38 cellular contexts compared by ENCODE assay signal in genomic region chr2:238564286-238564920, GRCh38.
"Had no signal": no experiment of that assay in that cellular context is flagged by ENCODE, and none has a peak within 500 bp of the region (broad histone marks: within the 10 kb centered on the region; RNA-seq: fewer than 3 reads in every experiment).

No MANE protein-coding gene starts in this region.

- H3K27me3 ChIP-seq: adrenal gland, body of pancreas, breast epithelium, MG63, Peyer's patch, SJSA1 had no signal

- H3K27me3 Mint-ChIP-seq: activated CD4-positive, alpha-beta memory T cell treated with anti-CD3 and anti-CD28 coated beads for 36 hours; activated naive CD8-positive, alpha-beta T cell treated with anti-CD3 and anti-CD28 coated beads for 36 hours had no signal

- H3K4me1 Mint-ChIP-seq: activated B cell treated with CpG ODN at 0.5 μM for 24 hours; activated naive CD8-positive, alpha-beta T cell treated with anti-CD3 and anti-CD28 coated beads for 36 hours; T-cell; T-helper 17 cell had no signal

- H3K36me3 Mint-ChIP-seq: activated CD4-positive, alpha-beta memory T cell treated with anti-CD3 and anti-CD28 coated beads for 36 hours; activated naive CD8-positive, alpha-beta T cell treated with anti-CD3 and anti-CD28 coated beads for 36 hours; T-cell had no signal

- H3K4me3 ChIP-seq: adrenal gland, body of pancreas, breast epithelium, MG63, Peyer's patch, SJSA1 had no signal

- H3K27ac Mint-ChIP-seq: activated B cell treated with CpG ODN at 0.5 μM for 24 hours; activated CD4-positive, alpha-beta memory T cell treated with anti-CD3 and anti-CD28 coated beads for 36 hours; activated naive CD8-positive, alpha-beta T cell treated with anti-CD3 and anti-CD28 coated beads for 36 hours; activated T-helper 1 cell treated with anti-CD3 and anti-CD28 coated beads, Interleukin-12 subunit alpha, Interleukin-12 subunit beta, Interleukin-2, Interleukin-4 antibody, amounts not matched to agents 30 ng/mL and 10 ng/mL and 1 ng/mL, durations not matched to agents 14 hours and 24 hours and 36 hours; T-cell; T-helper 17 cell had no signal

- H3K36me3 ChIP-seq: adrenal gland, breast epithelium, MG63, Peyer's patch, SJSA1 had no signal

- H3K9me3 Mint-ChIP-seq: activated B cell treated with CpG ODN at 0.5 μM for 24 hours; activated CD4-positive, alpha-beta memory T cell treated with anti-CD3 and anti-CD28 coated beads for 36 hours; activated naive CD8-positive, alpha-beta T cell treated with anti-CD3 and anti-CD28 coated beads for 36 hours; activated T-cell treated with anti-CD3 and anti-CD28 coated beads, Interleukin-2, amount 50 U/mL, for 4 hours; activated T-helper 1 cell treated with anti-CD3 and anti-CD28 coated beads, Interleukin-12 subunit alpha, Interleukin-12 subunit beta, Interleukin-2, Interleukin-4 antibody, amounts not matched to agents 30 ng/mL and 10 ng/mL and 1 ng/mL, durations not matched to agents 14 hours and 24 hours and 36 hours; T-cell had no signal

- ATAC-seq: activated T-cell treated with anti-CD3 and anti-CD28 coated beads, Interleukin-2, amount 50 U/mL, for 4 hours; body of pancreas; PC-3; SK-N-SH treated with all-trans-retinoic acid at 6 μM for 48 hours; T-cell; T-helper 17 cell had no signal

- H3K9me3 ChIP-seq: adrenal gland, body of pancreas, breast epithelium, MG63, Peyer's patch, SJSA1 had no signal

- DNase-seq: activated B cell treated with CpG ODN at 0.5 μM for 24 hours; activated CD4-positive, alpha-beta memory T cell treated with anti-CD3 and anti-CD28 coated beads for 36 hours; activated CD4-positive, alpha-beta T cell treated with anti-CD3 and anti-CD28 coated beads for 4 hours; activated CD4-positive, alpha-beta T cell treated with anti-CD3 and anti-CD28 coated beads, Interleukin-2, amount 50 U/mL, for 1 hour; activated CD4-positive, CD25-positive, alpha-beta regulatory T cell treated with anti-CD3 and anti-CD28 coated beads, Interleukin-2, amount 50 U/mL, for 72 hours; activated CD8-positive, alpha-beta memory T cell treated with anti-CD3 and anti-CD28 coated beads, Interleukin-2, amount 50 U/mL, for 4 hours; activated naive CD4-positive, alpha-beta T cell; activated naive CD4-positive, alpha-beta T cell treated with anti-CD3 and anti-CD28 coated beads, Interleukin-2, amount 50 U/mL, for 16 hours; activated naive CD8-positive, alpha-beta T cell treated with anti-CD3 and anti-CD28 coated beads for 36 hours; activated T-cell treated with anti-CD3 and anti-CD28 coated beads for 4 hours; activated T-cell treated with anti-CD3 and anti-CD28 coated beads, Interleukin-2, amount 50 U/mL, for 4 hours; adrenal gland; body of pancreas; caudate nucleus; Kasumi-1; KG1; MG63; NCI-H1048; NCI-H1105 treated with DMSO at 0.1 percent for 48 hours; NCI-H1436; NCI-H1694; NCI-H1930; NCI-H2081 treated with DMSO at 0.1 percent for 48 hours; NCI-H226; NCI-H524 treated with DMSO at 0.1 percent for 48 hours; NK-92 treated with Interleukin-12 subunit alpha and Interleukin-12 subunit beta, amount 100 ng/mL, for 24 hours; PC-3; Peyer's patch; RPMI8226; SHP77 treated with DMSO at 0.1 percent for 48 hours; T-cell; T-helper 17 cell had no signal

- H3K4me1 ChIP-seq: adrenal gland, body of pancreas, breast epithelium, Peyer's patch, SJSA1 had no signal

- H3K27ac ChIP-seq: adrenal gland, body of pancreas, breast epithelium, Peyer's patch, SJSA1, VCaP had no signal

- H3K4me3 Mint-ChIP-seq: activated B cell treated with CpG ODN at 0.5 μM for 24 hours; activated CD4-positive, alpha-beta memory T cell treated with anti-CD3 and anti-CD28 coated beads for 36 hours; activated naive CD8-positive, alpha-beta T cell treated with anti-CD3 and anti-CD28 coated beads for 36 hours; activated T-cell treated with anti-CD3 and anti-CD28 coated beads, Interleukin-2, amount 50 U/mL, for 4 hours; activated T-helper 1 cell treated with anti-CD3 and anti-CD28 coated beads, Interleukin-12 subunit alpha, Interleukin-12 subunit beta, Interleukin-2, Interleukin-4 antibody, amounts not matched to agents 30 ng/mL and 10 ng/mL and 1 ng/mL, durations not matched to agents 14 hours and 24 hours and 36 hours; T-cell; T-helper 17 cell had no signal

- FAIRE-seq: astrocyte had no signal
